1 cellular context compared by ENCODE assay signal in genomic region chr6:113710110-113710509, GRCh38.
TF ChIP-seq lines count a peak whose summit lies in the region.

No MANE protein-coding gene starts in this region.

TF ChIP-seq in H1, 55 proteins besides CTCF, POLR2A, EP300 and RAD21 (continued from another document):
- TF ChIP-seq NANOG (IDR thresholded peaks at IDR 0.05; ENCODE audit: insufficient read depth, low read depth, low read length, poor library complexity, severe bottlenecking) (no peak), EZH2 (IDR thresholded peaks at IDR 0.05; ENCODE audit: low read depth, low read length, severe bottlenecking) (no peak)
